22 cellular contexts compared by ENCODE assay signal in genomic region chr11:108545909-108546501, GRCh38. TPM values are rescaled to one million over a fixed set of nuclear protein-coding genes. Genes with fewer than 3 reads are reported as not detected.
A peak's percentile ranks its signal among the peaks of the same experiment; 100 is the strongest.
DNase-seq lines count a peak whose midpoint lies in the region; ATAC-seq, FAIRE-seq and TF ChIP-seq lines count a peak whose summit lies in the region.
"Had no signal": no experiment of that assay in that cellular context is flagged by ENCODE, and none has a peak within 500 bp of the region (broad histone marks: within the 10 kb centered on the region; RNA-seq: fewer than 3 reads in every experiment).

No MANE protein-coding gene starts in this region.

- H3F3A ChIP-seq in GM23338 (replicated peaks; ENCODE audit: low read depth) = no peaks in the 10 kb centered on the region

- no peaks in the 10 kb centered on the region for H3K27me3 ChIP-seq in GM23338 (ENCODE audit: insufficient read depth)
- H3K27me3 ChIP-seq in K562 (ENCODE audit: control insufficient read depth in 2 of 2, insufficient read depth in 2 of 2, low read length in 2 of 2) = no peaks in the 10 kb centered on the region
- H3K27me3 ChIP-seq: BLaER1 had no signal

- peaks cover 6% of the 10 kb centered on the region; the same call in 2 of the 3 replicates for H3K4me1 Mint-ChIP-seq in GM23338
- H3K4me1 Mint-ChIP-seq in stimulated activated naive B cell treated with anti-CD40 and anti-IgM and Interleukin-4, amounts not matched to agents 10 μg/mL and 1 μg/mL and 100 μg/mL, for 72 hours = peaks cover 0 to 1% of the 10 kb centered on the region in 2 donors
- H3K4me1 Mint-ChIP-seq in activated CD8-positive, alpha-beta T cell treated with anti-CD3 and anti-CD28 coated beads for 36 hours (ENCODE audit: low read depth) = no peaks in the 10 kb centered on the region
- H3K4me1 Mint-ChIP-seq: B cell; CD8-positive, alpha-beta memory T cell had no signal

- WGBS in K562 (ENCODE audit: insufficient coverage, low coverage, missing lambda C conversion rate) = 40% methylated on average over 5 of the region's 5 CpGs

- H2AFZ ChIP-seq in GM23338 (no peak overlapping the region), K562 (ENCODE audit: low read depth, low read length) (no peak overlapping the region)
- H2AFZ ChIP-seq: GM23248 had no signal

- no peak for ATAC-seq in GM23338
- peak; percentile 39 for ATAC-seq in K562
- no peak for ATAC-seq in stimulated activated naive B cell treated with anti-CD40 and anti-IgM and Interleukin-4, amounts not matched to agents 10 μg/mL and 1 μg/mL and 100 μg/mL, for 72 hours (replicated peaks)
- ATAC-seq in activated CD8-positive, alpha-beta T cell treated with anti-CD3 and anti-CD28 coated beads for 36 hours = no peak
- ATAC-seq: GM12878, HCT116 had no signal

- H3K4me1 ChIP-seq in GM23338 (ENCODE audit: insufficient read depth) (no peaks in the 10 kb centered on the region), HEK293 (ENCODE audit: control insufficient read depth, insufficient read depth, low read length) (no peaks in the 10 kb centered on the region), K562 (replicated peaks in 1 of 2; ENCODE audit: control insufficient read depth in 2 of 2, insufficient read depth in 2 of 2, low read length in 2 of 2) (peaks cover 6 to 13% of the 10 kb centered on the region in 2 experiments; a peak in 3 of 5 replicates)
- H3K4me1 ChIP-seq: BLaER1 had no signal

- no peak overlapping the region for H3K4me3 Mint-ChIP-seq in GM23338
- H3K4me3 Mint-ChIP-seq in stimulated activated naive B cell treated with anti-CD40 and anti-IgM and Interleukin-4, amounts not matched to agents 10 μg/mL and 1 μg/mL and 100 μg/mL, for 72 hours = no peak overlapping the region
- H3K4me3 Mint-ChIP-seq in activated CD8-positive, alpha-beta T cell treated with anti-CD3 and anti-CD28 coated beads for 36 hours = no peak overlapping the region
- H3K4me3 Mint-ChIP-seq: B cell; CD4-positive, alpha-beta T cell; CD8-positive, alpha-beta memory T cell; H9; HFFc6 had no signal

- TF ChIP-seq CTCF in GM23338 (conservative IDR thresholded peaks at IDR 0.05; ENCODE audit: low read depth in 2 of 2) (no peak), HEK293 (tag by site-specific recombination; IDR thresholded peaks at IDR 0.05) (no peak), K562 (IDR thresholded peaks at IDR 0.05 in 2 of 3, conservative IDR thresholded peaks at IDR 0.05 in 1 of 3; ENCODE audit: insufficient read depth in 2 of 3, low read depth in 1 of 3, low read length in 3 of 3) (no peak)
- TF ChIP-seq CTCF in activated CD8-positive, alpha-beta T cell treated with anti-CD3 and anti-CD28 coated beads for 36 hours (IDR thresholded peaks at IDR 0.05) = no peak

- CTCF ChIA-PET in HEK293 (lab: Yijun Ruan, JAX) (no interaction called here), K562 (lab: Yijun Ruan, JAX; ENCODE audit: low intra/inter-chr PET ratio) (no interaction called here)
- CTCF ChIA-PET in activated CD8-positive, alpha-beta T cell treated with anti-CD3 and anti-CD28 coated beads for 36 hours (lab: Charles Lee) = no interaction called here

- no peaks in the 10 kb centered on the region for H3K36me3 Mint-ChIP-seq in GM23338 (ENCODE audit: low read depth)
- H3K36me3 Mint-ChIP-seq in stimulated activated naive B cell treated with anti-CD40 and anti-IgM and Interleukin-4, amounts not matched to agents 10 μg/mL and 1 μg/mL and 100 μg/mL, for 72 hours = no peaks in the 10 kb centered on the region
- H3K36me3 Mint-ChIP-seq in activated CD8-positive, alpha-beta T cell treated with anti-CD3 and anti-CD28 coated beads for 36 hours (ENCODE audit: low read depth) = no peaks in the 10 kb centered on the region

- no peak for TF ChIP-seq POLR2A in K562 (conservative IDR thresholded peaks at IDR 0.05)

- POLR2A ChIA-PET in HEK293 (lab: Yijun Ruan, JAX) (no interaction called here), K562 (lab: Yijun Ruan, JAX) (interaction anchor here (0.9 kb wide), 1 partner anchor 19 kb away, joined by 4 read pairs; no protein-coding TSS in a partner anchor)
- POLR2A ChIA-PET in activated CD8-positive, alpha-beta T cell treated with anti-CD3 and anti-CD28 coated beads for 36 hours (lab: Charles Lee) = interaction anchor here (0.6 kb wide), 1 partner anchor 425 kb away, joined by 3 read pairs; the partner anchor contains the start of gene ACAT1

- no peak for FAIRE-seq in K562 (lab: Jason Lieb, UNC)
- FAIRE-seq: D721Med, GM19239 had no signal

- TF ChIP-seq EP300 in K562 (IDR thresholded peaks at IDR 0.05; ENCODE audit: low read length) = no peak

- no peak for TF ChIP-seq RAD21 in K562 (CRISPR knock-in tag; conservative IDR thresholded peaks at IDR 0.05 in 1 of 2, IDR thresholded peaks at IDR 0.05 in 1 of 2)

- intact Hi-C loops in K562 (cut with micrococcal nuclease) = no loop called here
- intact Hi-C loops in activated CD8-positive, alpha-beta T cell treated with anti-CD3 and anti-CD28 coated beads for 36 hours (cut with micrococcal nuclease) = no loop called here

- H3K9me1 ChIP-seq in K562 (ENCODE audit: control insufficient read depth, insufficient read depth, low read length) = no peaks in the 10 kb centered on the region

- H3K27me3 Mint-ChIP-seq in GM23338 (ENCODE audit: insufficient read depth, low read depth, poor library complexity) = peaks cover 3% of the 10 kb centered on the region
- H3K27me3 Mint-ChIP-seq in stimulated activated naive B cell treated with anti-CD40 and anti-IgM and Interleukin-4, amounts not matched to agents 10 μg/mL and 1 μg/mL and 100 μg/mL, for 72 hours = peaks cover 2 to 29% of the 10 kb centered on the region in 2 donors
- no peaks in the 10 kb centered on the region for H3K27me3 Mint-ChIP-seq in activated CD8-positive, alpha-beta T cell treated with anti-CD3 and anti-CD28 coated beads for 36 hours
- H3K27me3 Mint-ChIP-seq: CD4-positive, alpha-beta T cell had no signal

- DNase-seq in GM23338 (ENCODE audit: low spot score) (no peak), K562 (ENCODE audit: extremely low read depth in 1 of 4, low spot score in 3 of 4) (peak in 1 of 4 experiments; percentile 15), AG20443 (ENCODE audit: low spot score) (no peak)
- DNase-seq in stimulated activated naive B cell treated with anti-CD40 and anti-IgM and Interleukin-4, amounts not matched to agents 10 μg/mL and 1 μg/mL and 100 μg/mL, for 72 hours = no peak
- DNase-seq in activated CD8-positive, alpha-beta T cell treated with anti-CD3 and anti-CD28 coated beads for 36 hours = no peak
- DNase-seq: CD4-positive, alpha-beta T cell; CD8-positive, alpha-beta memory T cell; DMS 273 treated with DMSO at 0.1 percent for 48 hours; DMS79; EL; GDM1; GM23248; H9; HFFc6 had no signal

- no peaks in the 10 kb centered on the region for H3K36me3 ChIP-seq in GM23338 (ENCODE audit: insufficient read depth)
- H3K36me3 ChIP-seq in HEK293 (ENCODE audit: control insufficient read depth in 2 of 2, insufficient read depth in 1 of 2, low read length in 2 of 2) = no peaks in the 10 kb centered on the region
- no peaks in the 10 kb centered on the region; the same call in 1 of the 3 replicates for H3K36me3 ChIP-seq in K562 (ENCODE audit: control insufficient read depth, insufficient read depth, low read length)
- H3K36me3 ChIP-seq: BLaER1 had no signal

- H3K9me2 ChIP-seq in GM23338 (ENCODE audit: insufficient read depth) = no peaks in the 10 kb centered on the region

- H3K9ac ChIP-seq in K562 (ENCODE audit: insufficient read depth in 1 of 2, low read depth in 2 of 2, low read length in 2 of 2) = peak overlapping the region in 1 of 2 experiments; percentile 12; a peak in 1 of 4 replicates
- H3K9ac ChIP-seq: BLaER1, GM23248 had no signal

- H3K4me2 ChIP-seq in GM23338 (no peak overlapping the region), K562 (ENCODE audit: insufficient read depth, low read length) (no peak overlapping the region)
- H3K4me2 ChIP-seq: BLaER1 had no signal

- in situ Hi-C loops in K562 (cut with MboI) = no loop called here

- no peak overlapping the region for H3K27ac Mint-ChIP-seq in GM23338
- H3K27ac Mint-ChIP-seq in stimulated activated naive B cell treated with anti-CD40 and anti-IgM and Interleukin-4, amounts not matched to agents 10 μg/mL and 1 μg/mL and 100 μg/mL, for 72 hours = peak overlapping the region; percentile 20
- H3K27ac Mint-ChIP-seq in activated CD8-positive, alpha-beta T cell treated with anti-CD3 and anti-CD28 coated beads for 36 hours = no peak overlapping the region
- H3K27ac Mint-ChIP-seq: B cell; CD4-positive, alpha-beta T cell; HFFc6 had no signal

- H4K20me1 ChIP-seq in GM23338 (replicated peaks; ENCODE audit: insufficient read depth) (no peaks in the 10 kb centered on the region), K562 (replicated peaks; ENCODE audit: control insufficient read depth, insufficient read depth, low read length) (no peaks in the 10 kb centered on the region)
- H4K20me1 ChIP-seq: BLaER1 had no signal

- H3K9me3 Mint-ChIP-seq in GM23338 = no peaks in the 10 kb centered on the region
- H3K9me3 Mint-ChIP-seq in stimulated activated naive B cell treated with anti-CD40 and anti-IgM and Interleukin-4, amounts not matched to agents 10 μg/mL and 1 μg/mL and 100 μg/mL, for 72 hours = no peaks in the 10 kb centered on the region
- no peaks in the 10 kb centered on the region for H3K9me3 Mint-ChIP-seq in activated CD8-positive, alpha-beta T cell treated with anti-CD3 and anti-CD28 coated beads for 36 hours
- H3K9me3 Mint-ChIP-seq: CD4-positive, alpha-beta T cell; CD8-positive, alpha-beta memory T cell; H9; HFFc6 had no signal

- H3K79me2 ChIP-seq in GM23338 (replicated peaks; ENCODE audit: insufficient read depth) (no peaks in the 10 kb centered on the region), K562 (ENCODE audit: control insufficient read depth, insufficient read depth, low read length) (no peaks in the 10 kb centered on the region; the same call in 2 of the 3 replicates)

- no peak overlapping the region for H3K27ac ChIP-seq in GM23338 (ENCODE audit: low read depth)
- H3K27ac ChIP-seq in HEK293 (ENCODE audit: extremely low read depth, low read depth, low read length) = no peak overlapping the region
- no peak overlapping the region for H3K27ac ChIP-seq in K562 (ENCODE audit: extremely low read depth, low read depth, low read length)
- H3K27ac ChIP-seq: BLaER1, C4-2B, GM23248 had no signal

- BruUV-seq in K562 (replicated peaks; lab: Mats Ljungman, UMichigan) = no TSS peak

- no peaks in the 10 kb centered on the region for H3K9me3 ChIP-seq in HEK293 (ENCODE audit: control insufficient read depth, insufficient read depth, low read depth, low read length)
- H3K9me3 ChIP-seq in K562 (replicated peaks; ENCODE audit: control insufficient read depth, insufficient read depth, low read depth, low read length) = no peaks in the 10 kb centered on the region
- H3K9me3 ChIP-seq: BLaER1 had no signal

- H3K4me3 ChIP-seq in GM23338 (no peak overlapping the region), HEK293 (ENCODE audit: low read depth, low read length) (no peak overlapping the region), K562 (no peak overlapping the region)
- H3K4me3 ChIP-seq: BLaER1, GM12878, GM23248 had no signal

RNA-seq across cellular contexts. Expression of gene EXPH5, which starts 47.6 kb away (rescaled TPM):
- 8.4 and 12.6 TPM in 2 replicates for total RNA-seq in GM23338 (2014; rRNA removed; shearing (Covaris generic))
- 2.6 and 3.6 TPM in 2 replicates for polyA plus RNA-seq in GM23338 (2016; fragmentation: Nextera tagmentation; extraction: Ambion mirVana)
- total RNA-seq in K562 (2011; cell fraction: chromatin; rRNA removed; ENCODE audit: low replicate concordance) = 3.2 and 15.6 TPM in 2 replicates
- 2.0 and 4.3 TPM in 2 replicates for total RNA-seq in K562 (2011; cell fraction: nucleolus; rRNA removed)
- total RNA-seq in K562 (2011; cell fraction: nucleoplasm; rRNA removed) = 5.7 and 8.6 TPM in 2 replicates
- 4.2 TPM in 2 replicates for total RNA-seq in K562 (2014; rRNA removed)
- total RNA-seq in K562 (2014; rRNA removed; fragmentation: Illumina TruSeq; extraction: Trizol) = 6.1 and 7.3 TPM in 2 replicates
- 5.6 and 5.7 TPM in 2 replicates for total RNA-seq in K562 (2015; rRNA removed; fragmentation: Illumina TruSeq; extraction: Trizol)
- total RNA-seq in K562 (2021) = 6.8 and 8.5 TPM in 2 replicates
- polyA plus RNA-seq in K562 (2011; rRNA removed) = 4.8 and 6.2 TPM in 2 replicates
- polyA plus RNA-seq in K562 (2011; cell fraction: cytosol; rRNA removed) = 1.4 and 2.8 TPM in 2 replicates
- 3.5 and 6.0 TPM in 2 replicates for polyA plus RNA-seq in K562 (2011; cell fraction: nucleus; rRNA removed)
- 0.48 and 0.76 TPM in 2 replicates for polyA plus RNA-seq in K562 (2012)
- 1.8 and 2.0 TPM in 2 replicates for polyA plus RNA-seq in K562 (2014; fragmentation: Illumina TruSeq; extraction: Trizol)
- polyA plus RNA-seq in K562 (2014; fragmentation: Nextera tagmentation; extraction: Ambion mirVana) = 1 to 10 TPM; 1.3 to 4.8 TPM
- polyA plus RNA-seq in K562 (2014; rRNA removed) = 2.4 and 2.6 TPM in 2 replicates
- polyA minus RNA-seq in K562 (2011; rRNA and poly(A)+ RNA removed) = 16.7 and 23.8 TPM in 2 replicates
- polyA minus RNA-seq in K562 (2011; cell fraction: cytosol; rRNA and poly(A)+ RNA removed) = 6.1 and 6.3 TPM in 2 replicates
- 4.2 and 12.2 TPM in 2 replicates for polyA minus RNA-seq in K562 (2011; cell fraction: nucleus; rRNA and poly(A)+ RNA removed)
- total RNA-seq in activated CD8-positive, alpha-beta T cell treated with anti-CD3 and anti-CD28 coated beads for 36 hours = 1 to 10 TPM; 2.9 to 4.1 TPM
- total RNA-seq: GM23248 had no signal
- polyA plus RNA-seq: GM23248 had no signal

RNA-seq across cellular contexts. Expression of gene POGLUT3, which starts 47.8 kb away (rescaled TPM):
- total RNA-seq in GM23338 (2014; rRNA removed; shearing (Covaris generic)) = 12.2 and 14.1 TPM in 2 replicates
- polyA plus RNA-seq in GM23338 (2016; fragmentation: Nextera tagmentation; extraction: Ambion mirVana) = 7.6 and 7.7 TPM in 2 replicates
- 9.7 and 15.3 TPM in 2 replicates for total RNA-seq in K562 (2011; cell fraction: chromatin; rRNA removed; ENCODE audit: low replicate concordance)
- 8.7 and 12.1 TPM in 2 replicates for total RNA-seq in K562 (2011; cell fraction: nucleolus; rRNA removed)
- 14.9 and 25.2 TPM in 2 replicates for total RNA-seq in K562 (2011; cell fraction: nucleoplasm; rRNA removed)
- total RNA-seq in K562 (2014; rRNA removed) = 13.0 and 14.5 TPM in 2 replicates
- 23.0 and 28.2 TPM in 2 replicates for total RNA-seq in K562 (2014; rRNA removed; fragmentation: Illumina TruSeq; extraction: Trizol)
- total RNA-seq in K562 (2015; rRNA removed; fragmentation: Illumina TruSeq; extraction: Trizol) = 29.0 and 29.7 TPM in 2 replicates
- total RNA-seq in K562 (2021) = 15.3 and 18.0 TPM in 2 replicates
- 22.7 and 27.9 TPM in 2 replicates for polyA plus RNA-seq in K562 (2011; rRNA removed)
- 6.0 and 13.2 TPM in 2 replicates for polyA plus RNA-seq in K562 (2011; cell fraction: cytosol; rRNA removed)
- polyA plus RNA-seq in K562 (2011; cell fraction: nucleus; rRNA removed) = 4.8 and 5.3 TPM in 2 replicates
- 16.9 and 21.0 TPM in 2 replicates for polyA plus RNA-seq in K562 (2012)
- polyA plus RNA-seq in K562 (2014; fragmentation: Illumina TruSeq; extraction: Trizol) = 21.5 and 24.2 TPM in 2 replicates
- polyA plus RNA-seq in K562 (2014; fragmentation: Nextera tagmentation; extraction: Ambion mirVana) = 1 to 10 TPM; 4.6 to 6.8 TPM
- polyA plus RNA-seq in K562 (2014; rRNA removed) = 17.4 and 17.8 TPM in 2 replicates
- 29.1 and 35.3 TPM in 2 replicates for polyA minus RNA-seq in K562 (2011; rRNA and poly(A)+ RNA removed)
- 15.2 and 17.8 TPM in 2 replicates for polyA minus RNA-seq in K562 (2011; cell fraction: cytosol; rRNA and poly(A)+ RNA removed)
- polyA minus RNA-seq in K562 (2011; cell fraction: nucleus; rRNA and poly(A)+ RNA removed) = 2.6 and 5.6 TPM in 2 replicates
- total RNA-seq in activated CD8-positive, alpha-beta T cell treated with anti-CD3 and anti-CD28 coated beads for 36 hours = 10 to 100 TPM; 12.4 to 14.2 TPM
